Comparison of ENCODE assay signal across 8 cellular contexts in genomic region chr2:32064021-32064678, GRCh38. TPM values are rescaled to one million over a fixed set of nuclear protein-coding genes. Genes with fewer than 3 reads are reported as not detected.
A peak's percentile ranks its signal among the peaks of the same experiment; 100 is the strongest.
DNase-seq lines count a peak whose midpoint lies in the region; ATAC-seq and TF ChIP-seq lines count a peak whose summit lies in the region.

No MANE protein-coding gene starts in this region.

- H3K4me3 ChIP-seq in Panc1 (ENCODE audit: low read depth in 2 of 2, low read length in 2 of 2) (peak overlapping the region; percentile 76 to 80), right lobe of liver (peak overlapping the region; percentile 87 to 92 (median 91))

- POLR2A ChIA-PET in Panc1 (lab: Charles Lee) = interaction anchor here (0.6 to 1.6 kb wide), 3 partner anchors 9 to 101 kb away, joined by 3 to 13 read pairs (median 4); partner anchors contain the start of genes DPY30 and SLC30A6

- TF ChIP-seq POLR2A in right lobe of liver (IDR thresholded peaks at IDR 0.05) = peak; percentile 24

- H3K36me3 ChIP-seq in Panc1 (ENCODE audit: control insufficient read depth, insufficient read depth, low read length) = no peaks in the 10 kb centered on the region
- no peaks in the 10 kb centered on the region for H3K36me3 ChIP-seq in right lobe of liver

- no peaks in the 10 kb centered on the region for H3K27me3 ChIP-seq in Panc1 (ENCODE audit: control insufficient read depth, insufficient read depth, low read length)
- H3K27me3 ChIP-seq in right lobe of liver = no peaks in the 10 kb centered on the region

- BruUV-seq in Panc1 (replicated peaks; lab: Mats Ljungman, UMichigan) = no TSS peak

- H3K9me3 ChIP-seq in Panc1 (ENCODE audit: control insufficient read depth, insufficient read depth, low read depth, low read length) = no peaks in the 10 kb centered on the region
- no peaks in the 10 kb centered on the region for H3K9me3 ChIP-seq in right lobe of liver

- peak; percentile 2 for DNase-seq in activated T-cell treated with anti-CD3 and anti-CD28 coated beads for 24 hours (ENCODE audit: low read depth)
- DNase-seq in activated T-cell treated with anti-CD3 and anti-CD28 coated beads for 4 hours = no peak
- DNase-seq in Panc1 (ENCODE audit: low read depth, low spot score) = no peak
- DNase-seq in central memory CD4-positive, alpha-beta T cell = peak; percentile 10
- DNase-seq in right lobe of liver = no peak
- peak in 19 of 49 donors; percentile 22 to 60 (median 42) for DNase-seq in substantia nigra (lab: John Stamatoyannopoulos, UW)

- ATAC-seq in HG02885 (IDR thresholded peaks at IDR 0.05; ENCODE audit: poor library complexity, unreplicated experiment) (peak; percentile 10), Panc1 (no peak), right lobe of liver (peak in 2 of 4 donors; percentile 13 to 18), HG03139 (IDR thresholded peaks at IDR 0.05; ENCODE audit: unreplicated experiment) (no peak)

- H3K4me1 ChIP-seq in Panc1 (ENCODE audit: control insufficient read depth, insufficient read depth, low read length) (no peaks in the 10 kb centered on the region; the same call in 1 of the 2 replicates), right lobe of liver (peaks cover 0 to 14% (median 2%) of the 10 kb centered on the region in 4 donors)

- H3K27ac ChIP-seq in Panc1 (ENCODE audit: low read length) (peak overlapping the region; percentile 80), right lobe of liver (peak overlapping the region; percentile 62 to 81 (median 79)), substantia nigra (ENCODE audit: low read depth, low read length, poor library complexity, severe bottlenecking) (peak overlapping the region; percentile 89)

- in situ Hi-C loops in Panc1 (cut with HindIII; ENCODE audit: low pct_unique_long_range_greater_than_20kb, low sequenced_read_pairs) = no loop called here

- under 1% methylated on average over 19 of the region's 41 CpGs for WGBS in right lobe of liver (ENCODE audit: insufficient coverage, low coverage, low lambda C conversion rate, missing lambda C conversion rate)

- CTCF ChIA-PET in Panc1 (lab: Charles Lee) = interaction anchor here (0.6 to 1.8 kb wide), 3 partner anchors 12 to 67 kb away, joined by 3 to 11 read pairs (median 3); partner anchors contain the start of gene DPY30

- no peak for TF ChIP-seq CTCF in Panc1 (IDR thresholded peaks at IDR 0.05)
- TF ChIP-seq CTCF in right lobe of liver (IDR thresholded peaks at IDR 0.05) = no peak

- intact Hi-C loops in Panc1 (cut with micrococcal nuclease; ENCODE audit: unreplicated experiment) (no loop called here), right lobe of liver (cut with DNase I) (no loop called here)

RNA-seq across cellular contexts. Expression of gene SPAST, which starts 0.8 kb away (rescaled TPM):
- 37.8 TPM for total RNA-seq in Panc1 (2021; ENCODE audit: unreplicated experiment)
- 10.0 TPM for polyA plus RNA-seq in Panc1 (2012; ENCODE audit: insufficient read length)
- 10 to 100 TPM in 1 of 6 experiments, 1 to 10 TPM in 5; 7.7 to 11.5 (median 9.1) TPM for total RNA-seq in right lobe of liver

RNA-seq across cellular contexts. Expression of gene DPY30, which starts 24.5 kb away (rescaled TPM):
- total RNA-seq in Panc1 (2021; ENCODE audit: unreplicated experiment) (105 TPM), right lobe of liver (10 to 100 TPM; 23.8 to 42.7 (median 34.7) TPM)
- 125 TPM for polyA plus RNA-seq in Panc1 (2012; ENCODE audit: insufficient read length)

RNA-seq across cellular contexts. Expression of gene MEMO1, which starts 53.3 kb away (rescaled TPM):
- total RNA-seq in Panc1 (2021; ENCODE audit: unreplicated experiment) (60.8 TPM), right lobe of liver (10 to 100 TPM; 19.6 to 28.0 (median 23.2) TPM)
- polyA plus RNA-seq in Panc1 (2012; ENCODE audit: insufficient read length) = 37.2 TPM

Comparison
In these comparisons a context has a peak if more than half of its experiments do, and no peak if none do; other contexts are left out.
1. DNase-seq: peak in activated T-cell treated with anti-CD3 and anti-CD28 coated beads for 24 hours (single experiment) and central memory CD4-positive, alpha-beta T cell (single experiment); none in activated T-cell treated with anti-CD3 and anti-CD28 coated beads for 4 hours (single experiment), Panc1 (single experiment) and right lobe of liver (0 of 3).
2. Peak in every context shown above with its lines, with median percentiles within 50 percentile points of each other: H3K27ac ChIP-seq.